In the genomic region with DNA sequence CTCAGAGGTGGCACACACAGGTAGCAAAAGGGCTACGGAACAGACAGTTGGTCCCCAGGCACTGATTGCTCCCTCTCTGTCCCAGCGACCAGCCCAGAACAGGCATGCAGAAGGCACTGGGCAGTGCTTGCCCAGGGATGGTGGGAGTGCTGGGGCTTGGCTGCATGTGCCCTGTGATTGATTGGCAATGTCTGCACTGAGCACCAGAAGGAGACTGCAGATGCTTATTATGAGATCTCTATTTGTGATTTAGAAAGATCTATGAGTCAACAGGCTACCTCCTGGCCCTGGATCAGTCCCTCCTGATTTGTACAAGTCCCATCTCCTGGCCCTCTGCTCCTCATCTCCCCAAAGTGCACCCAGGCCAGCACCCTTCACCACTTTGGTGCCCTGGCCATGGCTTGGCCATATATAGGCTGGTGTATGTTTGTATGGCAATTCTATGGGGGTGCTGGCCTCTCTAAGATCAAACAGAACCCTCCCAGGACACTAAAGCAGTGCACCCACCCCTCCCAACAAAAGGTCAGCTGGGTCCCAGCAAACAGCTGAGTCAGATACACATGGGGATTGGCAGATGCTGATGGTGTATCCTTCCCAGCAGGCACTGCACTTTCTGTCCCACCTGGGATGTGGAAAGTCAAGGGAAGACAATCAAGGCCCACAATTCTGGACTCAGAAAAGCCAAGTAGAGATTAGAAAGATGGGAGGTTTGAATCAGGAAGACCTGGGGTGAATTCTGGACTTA, we compare ENCODE assay signal across 16 cellular contexts. TPM values are rescaled to one million over a fixed set of nuclear protein-coding genes. Genes with fewer than 3 reads are reported as not detected.
A peak's percentile ranks its signal among the peaks of the same experiment; 100 is the strongest.
DNase-seq lines count a peak whose midpoint lies in the region; ATAC-seq and TF ChIP-seq lines count a peak whose summit lies in the region.
"Had no signal": no experiment of that assay in that cellular context is flagged by ENCODE, and none has a peak within 500 bp of the region (broad histone marks: within the 10 kb centered on the region; RNA-seq: fewer than 3 reads in every experiment).

No MANE protein-coding gene starts in this region.

- no peak for TF ChIP-seq POLR2A in thyroid gland (IDR thresholded peaks at IDR 0.05)
- no peak for TF ChIP-seq POLR2A in spleen (IDR thresholded peaks at IDR 0.05)

- WGBS in thyroid gland, 2 donors, result 80 to 91% methylated on average over 1 to 2 of the region's 2 CpGs
- 53 to 82% (median 75%) methylated on average over 2 of the region's 2 CpGs for WGBS in spleen, 5 donors

- TF ChIP-seq CTCF in GM20000 (IDR thresholded peaks at IDR 0.05; ENCODE audit: extremely low read depth, missing control alignments) (no peak), right atrium auricular region (IDR thresholded peaks at IDR 0.05) (no peak), thyroid gland (IDR thresholded peaks at IDR 0.05) (no peak), spleen (IDR thresholded peaks at IDR 0.05 in 8 of 11, conservative IDR thresholded peaks at IDR 0.05 in 3 of 11) (no peak)

- no peaks in the 10 kb centered on the region for H3K36me3 ChIP-seq in right atrium auricular region
- no peaks in the 10 kb centered on the region for H3K36me3 ChIP-seq in thyroid gland
- no peaks in the 10 kb centered on the region for H3K36me3 ChIP-seq in spleen
- H3K36me3 ChIP-seq: lower lobe of right lung, pancreas had no signal

- H3K27ac ChIP-seq in right atrium auricular region (peak overlapping the region; percentile 84 to 91), thyroid gland (no peak overlapping the region), spleen (no peak overlapping the region)
- H3K27ac ChIP-seq: lower lobe of right lung, pancreas had no signal

- H3K27me3 ChIP-seq in right atrium auricular region (no peaks in the 10 kb centered on the region), thyroid gland (no peaks in the 10 kb centered on the region), spleen (replicated peaks in 1 of 7) (peaks cover 0 to 33% (median 0%) of the 10 kb centered on the region in 7 donors)

- peak; percentile 0 for DNase-seq in activated CD4-positive, alpha-beta T cell treated with anti-CD3 and anti-CD28 coated beads for 48 hours
- DNase-seq in activated CD4-positive, alpha-beta T cell treated with anti-CD3 and anti-CD28 coated beads for 1 hour, result no peak
- DNase-seq in GM20000 (ENCODE audit: low spot score) (peak; percentile 3), right atrium auricular region (ENCODE audit: low spot score) (peak; percentile 44), sciatic nerve (ENCODE audit: low spot score) (peak; percentile 7), thyroid gland (no peak), spleen (no peak)
- DNase-seq: DMS 273 treated with DMSO at 0.1 percent for 48 hours; effector memory CD4-positive, alpha-beta T cell; lower lobe of right lung; pancreas; SHP77 treated with DMSO at 0.1 percent for 48 hours; stimulated activated naive CD8-positive, alpha-beta T cell treated with anti-CD3 and anti-CD28 coated beads, Interleukin-15, Interleukin-2, amounts not matched to agents 100 U/mL and 50 U/mL, for 24 hours; T-helper 2 cell had no signal

- intact Hi-C loops in sciatic nerve (cut with DNase I), result no loop called here
- intact Hi-C loops in thyroid gland (cut with DNase I), result no loop called here
- intact Hi-C loops in spleen (cut with DNase I; ENCODE audit: low total_unique reads), result no loop called here

- no peak for ATAC-seq in sciatic nerve
- ATAC-seq in GM19324 (IDR thresholded peaks at IDR 0.05; ENCODE audit: low FRiP score, unreplicated experiment), result no peak
- ATAC-seq: HepG2; lower lobe of right lung; pancreas; stimulated activated naive CD8-positive, alpha-beta T cell treated with anti-CD3 and anti-CD28 coated beads, Interleukin-15, Interleukin-2, amounts not matched to agents 100 U/mL and 50 U/mL, for 24 hours had no signal

- H3K4me3 ChIP-seq in right atrium auricular region (no peak overlapping the region), thyroid gland (replicated peaks in 1 of 3) (no peak overlapping the region), spleen (no peak overlapping the region)
- H3K4me3 ChIP-seq: lower lobe of right lung, pancreas had no signal

- H3K4me1 ChIP-seq in right atrium auricular region (peaks cover 0 to 56% of the 10 kb centered on the region in 2 donors), thyroid gland (no peaks in the 10 kb centered on the region), spleen (no peaks in the 10 kb centered on the region)
- H3K4me1 ChIP-seq: pancreas had no signal

- H3K9me3 ChIP-seq in right atrium auricular region (no peaks in the 10 kb centered on the region), thyroid gland (no peaks in the 10 kb centered on the region), spleen (no peaks in the 10 kb centered on the region)
- H3K9me3 ChIP-seq: lower lobe of right lung, pancreas had no signal

RNA-seq across cellular contexts. Expression of gene CAMK2B, which starts 30.9 kb away (rescaled TPM):
- total RNA-seq in right atrium auricular region, result 10 to 100 TPM; 79.9 to 84.7 TPM
- 26.9 TPM for total RNA-seq in sciatic nerve
- total RNA-seq in thyroid gland, result 10 to 100 TPM in 3 of 4 donors, 1 to 10 TPM in 1; 7.0 to 19.3 (median 18.5) TPM
- total RNA-seq in spleen, result 1 to 10 TPM in 1 of 7 donors, under 1 TPM in 4, not detected in 2; 0.20 to 2.9 (median 0.29) TPM
- polyA plus RNA-seq in spleen, result 1 to 10 TPM in 1 of 3 donors, under 1 TPM in 2; 0.57 to 1.1 (median 0.65) TPM

Comparison
In these comparisons a context has a peak if more than half of its experiments do, and no peak if none do; other contexts are left out.
1. DNase-seq: peak in activated CD4-positive, alpha-beta T cell treated with anti-CD3 and anti-CD28 coated beads for 48 hours (single experiment), GM20000 (single experiment), right atrium auricular region (single experiment) and sciatic nerve (single experiment); none in activated CD4-positive, alpha-beta T cell treated with anti-CD3 and anti-CD28 coated beads for 1 hour (single experiment), thyroid gland (0 of 2) and spleen (single experiment).
2. H3K27ac ChIP-seq: peak in right atrium auricular region (2 of 2); none in thyroid gland (0 of 3) and spleen (0 of 8).